In genomic region chr14:52797653-52798052, GRCh38 we compare ENCODE assay signal across 19 cellular contexts. TPM values are rescaled to one million over a fixed set of nuclear protein-coding genes. Genes with fewer than 3 reads are reported as not detected.
DNase-seq lines count a peak whose midpoint lies in the region; ATAC-seq, FAIRE-seq and TF ChIP-seq lines count a peak whose summit lies in the region.
"Had no signal": no experiment of that assay in that cellular context is flagged by ENCODE, and none has a peak within 500 bp of the region (broad histone marks: within the 10 kb centered on the region; RNA-seq: fewer than 3 reads in every experiment).

No MANE protein-coding gene starts in this region.

- BruUV-seq in HepG2 (replicated peaks; lab: Mats Ljungman, UMichigan): no TSS peak

- H3K36me3 Mint-ChIP-seq in activated CD8-positive, alpha-beta T cell treated with anti-CD3 and anti-CD28 coated beads for 36 hours (ENCODE audit: low read depth): peaks cover 3% of the 10 kb centered on the region
- H3K36me3 Mint-ChIP-seq in naive B cell: peaks cover 0 to 5% of the 10 kb centered on the region in 2 donors

- no peaks in the 10 kb centered on the region for H3K79me2 ChIP-seq in HepG2 (ENCODE audit: insufficient read depth, low read length)

- ATAC-seq in HepG2: no peak
- no peak for ATAC-seq in right lobe of liver
- ATAC-seq in activated CD8-positive, alpha-beta T cell treated with anti-CD3 and anti-CD28 coated beads for 36 hours: peak; percentile 20
- ATAC-seq in naive B cell (ENCODE audit: low read depth in 2 of 2): no peak
- ATAC-seq in GM18873 (IDR thresholded peaks at IDR 0.05; ENCODE audit: low FRiP score, unreplicated experiment): no peak
- ATAC-seq: A549, K562 had no signal

- CTCF ChIA-PET in HepG2 (lab: Yijun Ruan, JAX; ENCODE audit: low intra/inter-chr PET ratio, low total read pairs): no interaction called here
- CTCF ChIA-PET in activated CD8-positive, alpha-beta T cell treated with anti-CD3 and anti-CD28 coated beads for 36 hours (lab: Charles Lee): no interaction called here

- peaks cover 9% of the 10 kb centered on the region for H3K4me1 Mint-ChIP-seq in activated CD8-positive, alpha-beta T cell treated with anti-CD3 and anti-CD28 coated beads for 36 hours (ENCODE audit: low read depth)
- H3K4me1 Mint-ChIP-seq in naive B cell: peaks cover 0 to 12% (median 3%) of the 10 kb centered on the region in 3 donors
- H3K4me1 Mint-ChIP-seq: H9 had no signal

- H4K20me1 ChIP-seq in HepG2 (ENCODE audit: insufficient read depth, low read length): no peaks in the 10 kb centered on the region
- H4K20me1 ChIP-seq: BLaER1 had no signal

- H3K9ac ChIP-seq in HepG2 (ENCODE audit: insufficient read depth, low read depth, low read length) (no peak overlapping the region), neuronal stem cell (ENCODE audit: low read depth, low read length, poor library complexity) (no peak overlapping the region)
- H3K9ac ChIP-seq: BLaER1 had no signal

- TF ChIP-seq POLR2A in HepG2 (IDR thresholded peaks at IDR 0.05; ENCODE audit: insufficient read depth in 1 of 2, low read depth in 2 of 2, low read length in 2 of 2): no peak
- TF ChIP-seq POLR2A in right lobe of liver (IDR thresholded peaks at IDR 0.05): no peak
- no peak for TF ChIP-seq POLR2A in esophagus squamous epithelium (IDR thresholded peaks at IDR 0.05)

- H2BK15ac ChIP-seq in neuronal stem cell (ENCODE audit: low read length): no peak overlapping the region

- no peak for TF ChIP-seq CTCF in HepG2 (CRISPR knock-in tag; IDR thresholded peaks at IDR 0.05)
- no peak for TF ChIP-seq CTCF in right lobe of liver (IDR thresholded peaks at IDR 0.05)
- TF ChIP-seq CTCF in activated CD8-positive, alpha-beta T cell treated with anti-CD3 and anti-CD28 coated beads for 36 hours (IDR thresholded peaks at IDR 0.05): no peak
- no peak for TF ChIP-seq CTCF in esophagus squamous epithelium (IDR thresholded peaks at IDR 0.05)

- H3K14ac ChIP-seq in neuronal stem cell (ENCODE audit: low read length): no peak overlapping the region

- H4K91ac ChIP-seq in neuronal stem cell (ENCODE audit: low read depth, low read length, poor library complexity): no peak overlapping the region

- no peak for TF ChIP-seq RAD21 in HepG2 (CRISPR knock-in tag; IDR thresholded peaks at IDR 0.05)

- no peak overlapping the region for H2AK5ac ChIP-seq in neuronal stem cell (ENCODE audit: low read depth, low read length)

- no peak overlapping the region for H2BK120ac ChIP-seq in neuronal stem cell (ENCODE audit: low read depth, low read length)

- H3K27me3 ChIP-seq in HepG2 (ENCODE audit: control insufficient read depth in 1 of 2, insufficient read depth in 2 of 2, low read length in 2 of 2): no peaks in the 10 kb centered on the region
- no peaks in the 10 kb centered on the region for H3K27me3 ChIP-seq in right lobe of liver
- no peaks in the 10 kb centered on the region for H3K27me3 ChIP-seq in esophagus squamous epithelium
- no peaks in the 10 kb centered on the region for H3K27me3 ChIP-seq in neuronal stem cell (ENCODE audit: control insufficient read depth in 3 of 3, insufficient read depth in 3 of 3, low read depth in 1 of 3, low read length in 3 of 3)
- H3K27me3 ChIP-seq: BLaER1 had no signal

- POLR2A ChIA-PET in HepG2 (lab: Yijun Ruan, JAX): no interaction called here
- POLR2A ChIA-PET in activated CD8-positive, alpha-beta T cell treated with anti-CD3 and anti-CD28 coated beads for 36 hours (lab: Charles Lee): interaction anchor here (1.2 kb wide), 1 partner anchor 25 kb away, joined by 3 read pairs; no protein-coding TSS in a partner anchor

- 41% methylated on average over 3 of the region's 3 CpGs for WGBS in HepG2 (ENCODE audit: low lambda C conversion rate)
- 89% methylated on average over 3 of the region's 3 CpGs for WGBS in right lobe of liver (ENCODE audit: insufficient coverage, low coverage, low lambda C conversion rate, missing lambda C conversion rate)
- WGBS in esophagus squamous epithelium, 2 donors: 56 to 66% methylated on average over 3 of the region's 3 CpGs
- WGBS in neuronal stem cell (ENCODE audit: extremely low coverage in 2 of 2, insufficient read length in 2 of 2, insufficient replicate concordance in 1 of 2), 2 donors: no CpG with 5 or more reads among the region's 3 CpGs

- FAIRE-seq in HepG2 (lab: Jason Lieb, UNC) (no peak), HTR-8/SVneo (lab: Jason Lieb, UNC) (peak; percentile 33)
- FAIRE-seq: A549, K562 had no signal

- in situ Hi-C loops in HepG2 (cut with HindIII; ENCODE audit: extremely low pct_ligation_motif_present, low pct_unique_long_range_greater_than_20kb): no loop called here

- no peak overlapping the region for H2BK5ac ChIP-seq in neuronal stem cell (ENCODE audit: low read length)

- H3K9me3 ChIP-seq in HepG2 (ENCODE audit: low read length) (no peaks in the 10 kb centered on the region), right lobe of liver (no peaks in the 10 kb centered on the region), esophagus squamous epithelium (no peaks in the 10 kb centered on the region), neuronal stem cell (replicated peaks in 1 of 2; ENCODE audit: control insufficient read depth in 2 of 2, insufficient read depth in 1 of 2, low read depth in 1 of 2, low read length in 2 of 2) (no peaks in the 10 kb centered on the region)
- H3K9me3 ChIP-seq: A549 had no signal

- H3K4me2 ChIP-seq in HepG2 (ENCODE audit: low read depth, low read length) (no peak overlapping the region), neuronal stem cell (ENCODE audit: insufficient read depth, low read length, poor library complexity, severe bottlenecking) (no peak overlapping the region)
- H3K4me2 ChIP-seq: A549, BLaER1 had no signal

- H2BK12ac ChIP-seq in neuronal stem cell (ENCODE audit: low read length): no peak overlapping the region

- H3K4me1 ChIP-seq in HepG2 (ENCODE audit: insufficient read depth, low read length) (peaks cover 33% of the 10 kb centered on the region), right lobe of liver (no peaks in the 10 kb centered on the region), esophagus squamous epithelium (no peaks in the 10 kb centered on the region), neuronal stem cell (ENCODE audit: control insufficient read depth in 2 of 2, insufficient read depth in 1 of 2, low read depth in 1 of 2, low read length in 2 of 2) (no peaks in the 10 kb centered on the region)

- no peak overlapping the region for H4K8ac ChIP-seq in neuronal stem cell (ENCODE audit: low read depth, low read length)

- intact Hi-C loops in HepG2 (cut with micrococcal nuclease; ENCODE audit: unreplicated experiment): no loop called here
- intact Hi-C loops in right lobe of liver (cut with DNase I): no loop called here
- intact Hi-C loops in activated CD8-positive, alpha-beta T cell treated with anti-CD3 and anti-CD28 coated beads for 36 hours (cut with micrococcal nuclease): no loop called here
- intact Hi-C loops in esophagus squamous epithelium (cut with DNase I): no loop called here

- DNase-seq in HepG2 (ENCODE audit: low spot score) (no peak), right lobe of liver (no peak), HTR-8/SVneo (ENCODE audit: insufficient read length, low spot score) (no peak), naive B cell (no peak), esophagus squamous epithelium (lab: John Stamatoyannopoulos, UW) (no peak), neuronal stem cell (ENCODE audit: low spot score) (no peak)
- peak; percentile 19 for DNase-seq in activated CD8-positive, alpha-beta T cell treated with anti-CD3 and anti-CD28 coated beads for 36 hours
- DNase-seq: DMS79 treated with DMSO at 0.1 percent for 48 hours, H9, NCI-H1105 treated with DMSO at 0.1 percent for 48 hours, NCI-H1694 treated with DMSO at 0.1 percent for 48 hours, NCI-H774, OCI-M1, SHP77 had no signal

- H3K18ac ChIP-seq in neuronal stem cell (ENCODE audit: low read length): no peak overlapping the region

- H3K9me3 Mint-ChIP-seq in activated CD8-positive, alpha-beta T cell treated with anti-CD3 and anti-CD28 coated beads for 36 hours: peaks cover 7% of the 10 kb centered on the region
- H3K9me3 Mint-ChIP-seq in naive B cell: peaks cover 0 to 7% (median 4%) of the 10 kb centered on the region in 7 donors

- H2AFZ ChIP-seq in HepG2 (ENCODE audit: low read length): no peak overlapping the region
- H2AFZ ChIP-seq in neuronal stem cell (ENCODE audit: low read length): no peak overlapping the region

- H3K23ac ChIP-seq in neuronal stem cell (ENCODE audit: low read depth, low read length, poor library complexity): no peak overlapping the region

- H3K27me3 Mint-ChIP-seq in activated CD8-positive, alpha-beta T cell treated with anti-CD3 and anti-CD28 coated beads for 36 hours: peaks cover 2% of the 10 kb centered on the region
- no peaks in the 10 kb centered on the region for H3K27me3 Mint-ChIP-seq in naive B cell

- H3K79me1 ChIP-seq in neuronal stem cell (ENCODE audit: low read depth, low read length): no peaks in the 10 kb centered on the region

- H3K36me3 ChIP-seq in HepG2 (replicated peaks in 1 of 2; ENCODE audit: control insufficient read depth in 1 of 2, insufficient read depth in 2 of 2, low read length in 2 of 2) (no peaks in the 10 kb centered on the region), right lobe of liver (no peaks in the 10 kb centered on the region), esophagus squamous epithelium (no peaks in the 10 kb centered on the region), neuronal stem cell (replicated peaks in 1 of 2; ENCODE audit: control insufficient read depth in 2 of 2, insufficient read depth in 2 of 2, low read length in 2 of 2) (no peaks in the 10 kb centered on the region)
- H3K36me3 ChIP-seq: BLaER1 had no signal

- H3K4me3 Mint-ChIP-seq in activated CD8-positive, alpha-beta T cell treated with anti-CD3 and anti-CD28 coated beads for 36 hours: no peak overlapping the region
- H3K4me3 Mint-ChIP-seq in naive B cell: peak overlapping the region in 1 of 8 donors; percentile 69
- H3K4me3 Mint-ChIP-seq: H9 had no signal

- H3K27ac ChIP-seq in HepG2 (ENCODE audit: extremely low read length, insufficient read depth, low read length) (no peak overlapping the region), right lobe of liver (no peak overlapping the region), esophagus squamous epithelium (no peak overlapping the region), neuronal stem cell (replicated peaks; ENCODE audit: low read length) (no peak overlapping the region)
- H3K27ac ChIP-seq: A549, BLaER1, SK-N-MC had no signal

- H3K4ac ChIP-seq in neuronal stem cell (ENCODE audit: low read length): no peak overlapping the region

- H3K4me3 ChIP-seq in HepG2 (replicated peaks in 1 of 3; ENCODE audit: insufficient read depth in 1 of 3, low read depth in 2 of 3, low read length in 3 of 3) (no peak overlapping the region), right lobe of liver (no peak overlapping the region), esophagus squamous epithelium (no peak overlapping the region), neuronal stem cell (ENCODE audit: low read length in 2 of 2) (no peak overlapping the region)
- H3K4me3 ChIP-seq: A549, BLaER1, K562, SK-N-MC had no signal

- no peak for TF ChIP-seq EP300 in HepG2 (IDR thresholded peaks at IDR 0.05; ENCODE audit: low read depth in 2 of 2, low read length in 2 of 2)
- TF ChIP-seq EP300 in HepG2 (CRISPR knock-in tag; IDR thresholded peaks at IDR 0.05; ENCODE audit: borderline replicate concordance): no peak

- no peak overlapping the region for H3K27ac Mint-ChIP-seq in activated CD8-positive, alpha-beta T cell treated with anti-CD3 and anti-CD28 coated beads for 36 hours
- H3K27ac Mint-ChIP-seq in naive B cell: peak overlapping the region in 4 of 6 donors; percentile 14 to 80 (median 46)
- H3K27ac Mint-ChIP-seq: H9 had no signal

RNA-seq across cellular contexts. Expression of gene GNPNAT1, which starts 6.2 kb away (rescaled TPM):
- total RNA-seq in HepG2 (2016; rRNA removed; fragmentation: Illumina TruSeq; extraction: Trizol) (54.9 and 89.6 TPM in 2 replicates), right lobe of liver (10 to 100 TPM; 31.4 to 47.6 (median 43.2) TPM), esophagus squamous epithelium (10 to 100 TPM in 3 of 4 donors, 1 to 10 TPM in 1; 9.4 to 27.3 (median 15.0) TPM)
- 14.3 and 18.1 TPM in 2 replicates for total RNA-seq in HepG2 (2016; cell fraction: cytosol; rRNA removed; fragmentation: Illumina TruSeq; extraction: Trizol; ENCODE audit: low read depth)
- total RNA-seq in HepG2 (2016; cell fraction: insoluble cytoplasmic fraction; rRNA removed; fragmentation: Illumina TruSeq; extraction: Trizol): 55.8 and 86.2 TPM in 2 replicates
- total RNA-seq in HepG2 (2016; cell fraction: membrane; rRNA removed; fragmentation: Illumina TruSeq; extraction: Trizol): 41.0 and 43.6 TPM in 2 replicates
- total RNA-seq in HepG2 (2016; cell fraction: nucleus; rRNA removed; fragmentation: Illumina TruSeq; extraction: Trizol): 28.5 and 31.1 TPM in 2 replicates
- polyA plus RNA-seq in HepG2 (2011; rRNA removed) (28.6 and 38.3 TPM in 2 replicates), naive B cell (ENCODE audit: low read depth in 6 of 6) (10 to 100 TPM in 1 of 6 donors, 1 to 10 TPM in 5; 3.3 to 16.0 (median 8.4) TPM)
- polyA plus RNA-seq in HepG2 (2011; cell fraction: cytosol; rRNA removed): 24.4 and 32.3 TPM in 2 replicates
- polyA plus RNA-seq in HepG2 (2011; cell fraction: nucleus; rRNA removed): 6.7 and 12.7 TPM in 2 replicates
- polyA plus RNA-seq in HepG2 (2012): 36.3 and 47.9 TPM in 2 replicates
- 23.3 and 26.6 TPM in 2 replicates for polyA plus RNA-seq in HepG2 (2016; cell fraction: cytosol; fragmentation: Illumina TruSeq; extraction: Trizol; ENCODE audit: low read depth)
- polyA plus RNA-seq in HepG2 (2016; cell fraction: insoluble cytoplasmic fraction; fragmentation: Illumina TruSeq; extraction: Trizol; ENCODE audit: low read depth): 113 and 116 TPM in 2 replicates
- 44.1 and 47.6 TPM in 2 replicates for polyA plus RNA-seq in HepG2 (2016; cell fraction: membrane; fragmentation: Illumina TruSeq; extraction: Trizol; ENCODE audit: low read depth)
- polyA plus RNA-seq in HepG2 (2016; cell fraction: nucleus; fragmentation: Illumina TruSeq; extraction: Trizol; ENCODE audit: insufficient read depth, low read depth): 46.0 and 46.3 TPM in 2 replicates
- 25.8 and 48.5 TPM in 2 replicates for polyA minus RNA-seq in HepG2 (2011; rRNA and poly(A)+ RNA removed; ENCODE audit: low replicate concordance)
- 21.1 and 27.0 TPM in 2 replicates for polyA minus RNA-seq in HepG2 (2011; cell fraction: cytosol; rRNA and poly(A)+ RNA removed)
- 29.3 and 34.5 TPM in 2 replicates for polyA minus RNA-seq in HepG2 (2011; cell fraction: nucleus; rRNA and poly(A)+ RNA removed)
- 10 to 100 TPM; 30.2 to 33.1 TPM for total RNA-seq in activated CD8-positive, alpha-beta T cell treated with anti-CD3 and anti-CD28 coated beads for 36 hours
- 28.3 TPM for polyA plus RNA-seq in neuronal stem cell (2013, experiment 1 of 2)
- 26.1 TPM for polyA plus RNA-seq in neuronal stem cell (2013, experiment 2 of 2)
